9 cellular contexts compared by ENCODE assay signal in the genomic region with DNA sequence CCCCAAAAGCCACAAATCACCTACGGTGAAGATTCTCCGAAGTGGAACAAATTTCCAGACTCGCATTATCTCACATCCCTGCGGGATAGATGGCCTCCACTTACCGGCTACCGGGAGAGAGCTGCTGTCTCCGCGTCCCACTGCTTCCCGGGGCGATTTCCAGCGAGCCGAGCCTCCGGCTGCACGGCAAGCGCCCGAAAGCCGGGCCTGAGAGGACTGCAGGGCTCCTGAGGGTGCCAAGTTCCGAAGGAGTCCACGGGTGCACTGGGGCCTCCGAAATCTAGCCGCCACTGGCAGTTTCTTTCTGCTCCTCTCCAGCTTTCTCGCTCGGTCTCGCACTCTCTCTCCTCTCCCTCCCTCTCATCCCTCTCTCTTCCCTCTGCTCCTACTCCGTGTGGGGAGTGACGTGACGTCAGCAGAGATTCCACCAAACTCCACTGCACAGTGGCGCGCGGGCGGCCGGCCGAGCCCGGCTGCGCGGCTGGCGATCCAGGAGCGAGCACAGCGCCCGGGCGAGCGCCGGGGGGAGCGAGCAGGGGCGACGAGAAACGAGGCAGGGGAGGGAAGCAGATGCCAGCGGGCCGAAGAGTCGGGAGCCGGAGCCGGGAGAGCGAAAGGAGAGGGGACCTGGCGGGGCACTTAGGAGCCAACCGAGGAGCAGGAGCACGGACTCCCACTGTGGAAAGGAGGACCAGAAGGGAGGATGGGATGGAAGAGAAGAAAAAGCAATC. TPM values are rescaled to one million over a fixed set of nuclear protein-coding genes. Genes with fewer than 3 reads are reported as not detected.
A peak's percentile ranks its signal among the peaks of the same experiment; 100 is the strongest.
DNase-seq lines count a peak whose midpoint lies in the region; ATAC-seq and TF ChIP-seq lines count a peak whose summit lies in the region.
"Had no signal": no experiment of that assay in that cellular context is flagged by ENCODE, and none has a peak within 500 bp of the region (broad histone marks: within the 10 kb centered on the region; RNA-seq: fewer than 3 reads in every experiment).

No MANE protein-coding gene starts in this region.

- POLR2A ChIA-PET in Caco-2 (lab: Charles Lee) = interaction anchor here (0.8 kb wide), 1 partner anchor 184 kb away, joined by 3 read pairs; no protein-coding TSS in a partner anchor

- no peaks in the 10 kb centered on the region for H3K27me3 ChIP-seq in Caco-2 (replicated peaks; ENCODE audit: control insufficient read depth, insufficient read depth, low read length)

- peak overlapping the region; percentile 73 for H3K4me3 ChIP-seq in Caco-2 (ENCODE audit: low read depth, low read length)

- peaks cover 7% of the 10 kb centered on the region for H3K36me3 ChIP-seq in Caco-2 (ENCODE audit: control insufficient read depth, insufficient read depth, low read length)

- H3K4me1 ChIP-seq in Caco-2 = 0 out of 2 replicates have a peak, but pooled peaks cover 8% of the 10 kb centered on the region

- peak overlapping the region; percentile 88 for H3K4me3 Mint-ChIP-seq in Caco-2 (ENCODE audit: unreplicated experiment)
- no peak overlapping the region for H3K4me3 Mint-ChIP-seq in activated T-cell treated with anti-CD3 and anti-CD28 coated beads, Interleukin-2, amount 50 U/mL, for 72 hours

- peaks cover 47% of the 10 kb centered on the region for H3K36me3 Mint-ChIP-seq in Caco-2 (ENCODE audit: insufficient read depth, unreplicated experiment)
- peaks cover 9 to 11% of the 10 kb centered on the region in 2 donors for H3K36me3 Mint-ChIP-seq in activated T-cell treated with anti-CD3 and anti-CD28 coated beads, Interleukin-2, amount 50 U/mL, for 72 hours (ENCODE audit: insufficient read depth in 2 of 2)

- H3K4me1 Mint-ChIP-seq in Caco-2 (ENCODE audit: low read depth, unreplicated experiment) = peaks cover 20% of the 10 kb centered on the region
- H3K4me1 Mint-ChIP-seq in activated T-cell treated with anti-CD3 and anti-CD28 coated beads, Interleukin-2, amount 50 U/mL, for 72 hours (ENCODE audit: low read depth) = peaks cover 12% of the 10 kb centered on the region

- no peaks in the 10 kb centered on the region for H3K9me3 Mint-ChIP-seq in Caco-2 (ENCODE audit: unreplicated experiment)
- H3K9me3 Mint-ChIP-seq in activated T-cell treated with anti-CD3 and anti-CD28 coated beads, Interleukin-2, amount 50 U/mL, for 72 hours = peaks cover 0 to 6% of the 10 kb centered on the region in 2 donors

- H3K27ac Mint-ChIP-seq in Caco-2 (ENCODE audit: unreplicated experiment) = peak overlapping the region; percentile 93
- H3K27ac Mint-ChIP-seq in activated T-cell treated with anti-CD3 and anti-CD28 coated beads, Interleukin-2, amount 50 U/mL, for 72 hours = no peak overlapping the region

- DNase-seq in Caco-2 (peak; percentile 86), NCI-H1930 (lab: John Stamatoyannopoulos, UW) (peak; percentile 19 to 26), fibroblast of peridontal ligament (ENCODE audit: extremely low read depth) (peak; percentile 62), omental fat pad (ENCODE audit: low spot score) (no peak), DMS114 treated with DMSO at 0.1 percent for 48 hours (lab: John Stamatoyannopoulos, UW; ENCODE audit: unreplicated experiment) (no peak)
- no peak for DNase-seq in activated T-cell treated with anti-CD3 and anti-CD28 coated beads, Interleukin-2, amount 50 U/mL, for 72 hours
- DNase-seq: activated naive CD4-positive, alpha-beta T cell treated with Interleukin-2 at 50 U/mL for 16 hours had no signal

- no peak for TF ChIP-seq CTCF in Caco-2 (IDR thresholded peaks at IDR 0.05; ENCODE audit: insufficient read depth in 1 of 2, low read depth in 1 of 2, low read length in 1 of 2, severe bottlenecking in 1 of 2, unreplicated experiment in 1 of 2)
- no peak for TF ChIP-seq CTCF in omental fat pad (IDR thresholded peaks at IDR 0.05)

- intact Hi-C loops in Caco-2 (cut with micrococcal nuclease; ENCODE audit: unreplicated experiment) = loop anchor here (1.0 to 5.0 kb wide), 6 partner anchors 14 to 335 kb away; a partner anchor contains a TSS

- BruUV-seq in Caco-2 (replicated peaks; lab: Mats Ljungman, UMichigan) = no TSS peak

- CTCF ChIA-PET in Caco-2 (lab: Charles Lee) = interaction anchor here (0.6 to 1.3 kb wide), 4 partner anchors 10 to 1008 kb away, joined by 3 to 6 read pairs (median 4); no protein-coding TSS in a partner anchor

- H3K27me3 Mint-ChIP-seq in Caco-2 (ENCODE audit: insufficient read depth, unreplicated experiment) = no peaks in the 10 kb centered on the region
- peaks cover 90% of the 10 kb centered on the region for H3K27me3 Mint-ChIP-seq in activated T-cell treated with anti-CD3 and anti-CD28 coated beads, Interleukin-2, amount 50 U/mL, for 72 hours (ENCODE audit: low read depth)

- peak; percentile 60 for ATAC-seq in omental fat pad (ENCODE audit: low FRiP score)
- ATAC-seq in HG03457 (IDR thresholded peaks at IDR 0.05; ENCODE audit: unreplicated experiment) = no peak
- ATAC-seq in GM19328 (IDR thresholded peaks at IDR 0.05; ENCODE audit: unreplicated experiment) = no peak
- no peak for ATAC-seq in activated T-cell treated with anti-CD3 and anti-CD28 coated beads, Interleukin-2, amount 50 U/mL, for 72 hours (replicated peaks in 1 of 2)

- no peaks in the 10 kb centered on the region for H3K9me3 ChIP-seq in Caco-2

RNA-seq across cellular contexts. Expression of a gene that starts 14.0 kb away (rescaled TPM):
- total RNA-seq in Caco-2 (2022) (76.8 and 82.8 TPM in 2 replicates), omental fat pad (under 1 TPM in 2 of 4 donors, not detected in 2; 0.28 to 0.36 TPM)
- under 1 TPM in 1 of 2 donors, not detected in 1; 0.31 TPM for total RNA-seq in activated T-cell treated with anti-CD3 and anti-CD28 coated beads, Interleukin-2, amount 50 U/mL, for 72 hours

Comparison
In these comparisons a context has a peak if more than half of its experiments do, and no peak if none do; other contexts are left out.
1. DNase-seq: peak in Caco-2 (2 of 2), NCI-H1930 (2 of 2) and fibroblast of peridontal ligament (single experiment); none in omental fat pad (single experiment), DMS114 treated with DMSO at 0.1 percent for 48 hours (single experiment) and activated T-cell treated with anti-CD3 and anti-CD28 coated beads, Interleukin-2, amount 50 U/mL, for 72 hours (0 of 2).
2. RNA of a gene that starts 14.0 kb away (total RNA-seq): 76.8 to 82.8 TPM in Caco-2; 0.28 to 0.36 TPM in omental fat pad and 0.31 TPM in activated T-cell treated with anti-CD3 and anti-CD28 coated beads, Interleukin-2, amount 50 U/mL, for 72 hours; every median in the first group is over 10 times any median in the second.